ENCODE assay signal across 1 cellular context in the genomic region with DNA sequence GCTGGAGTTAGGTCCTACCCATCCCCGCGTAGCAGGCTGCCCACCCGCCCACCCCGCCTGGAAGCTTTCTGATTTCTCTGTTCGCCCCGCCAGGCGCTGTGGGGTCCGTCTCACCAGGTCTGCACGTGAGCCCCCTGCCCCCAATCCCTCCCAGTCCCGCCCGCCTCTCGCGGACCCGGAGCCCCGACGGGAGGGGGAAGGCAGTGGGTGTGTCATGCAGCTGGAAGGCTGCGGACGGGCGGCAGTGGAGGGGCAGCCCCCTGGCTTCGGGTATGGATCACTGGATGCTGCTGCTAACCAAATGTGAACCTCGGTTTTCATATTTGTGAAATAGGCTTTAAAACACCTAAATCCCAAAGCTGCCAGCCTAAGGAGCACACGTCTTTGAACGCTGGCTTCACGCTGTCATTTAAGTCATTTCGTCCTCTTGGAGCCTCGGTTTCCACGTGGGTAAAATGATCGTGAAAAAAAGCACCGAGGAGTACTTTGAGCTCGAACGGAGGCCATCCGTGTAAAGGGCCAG.
TF ChIP-seq lines count a peak whose summit lies in the region.

No MANE protein-coding gene starts in this region.

TF ChIP-seq in WTC11, 78 proteins besides CTCF, POLR2A, EP300 and RAD21 (continued from another document):
- TF ChIP-seq, protein P1, sequence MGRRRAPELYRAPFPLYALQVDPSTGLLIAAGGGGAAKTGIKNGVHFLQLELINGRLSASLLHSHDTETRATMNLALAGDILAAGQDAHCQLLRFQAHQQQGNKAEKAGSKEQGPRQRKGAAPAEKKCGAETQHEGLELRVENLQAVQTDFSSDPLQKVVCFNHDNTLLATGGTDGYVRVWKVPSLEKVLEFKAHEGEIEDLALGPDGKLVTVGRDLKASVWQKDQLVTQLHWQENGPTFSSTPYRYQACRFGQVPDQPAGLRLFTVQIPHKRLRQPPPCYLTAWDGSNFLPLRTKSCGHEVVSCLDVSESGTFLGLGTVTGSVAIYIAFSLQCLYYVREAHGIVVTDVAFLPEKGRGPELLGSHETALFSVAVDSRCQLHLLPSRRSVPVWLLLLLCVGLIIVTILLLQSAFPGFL (CRISPR knock-in tag; IDR thresholded peaks at IDR 0.05; ENCODE audit: borderline replicate concordance) = no peak
